Comparison of ENCODE assay signal across 33 cellular contexts in genomic region chr10:112990271-112990670, GRCh38. TPM values are rescaled to one million over a fixed set of nuclear protein-coding genes. Genes with fewer than 3 reads are reported as not detected.
DNase-seq lines count a peak whose midpoint lies in the region; ATAC-seq, FAIRE-seq and TF ChIP-seq lines count a peak whose summit lies in the region.
"Had no signal": no experiment of that assay in that cellular context is flagged by ENCODE, and none has a peak within 500 bp of the region (broad histone marks: within the 10 kb centered on the region; RNA-seq: fewer than 3 reads in every experiment).

No MANE protein-coding gene starts in this region.

- no peak overlapping the region for H3K27ac Mint-ChIP-seq in astrocyte (ENCODE audit: unreplicated experiment)
- H3K27ac Mint-ChIP-seq in CD14-positive monocyte: no peak overlapping the region
- H3K27ac Mint-ChIP-seq: activated naive CD8-positive, alpha-beta T cell treated with anti-CD3 and anti-CD28 coated beads for 36 hours; dendritic cell treated with granulocyte-macrophage colony-stimulating factor and Interleukin-4, amounts not matched to agents 40 ng/mL and 50 ng/mL, for 4 days; nephron had no signal

- TF ChIP-seq POLR2A in gastroesophageal sphincter (IDR thresholded peaks at IDR 0.05): no peak

- no peak for TF ChIP-seq EP300 in gastroesophageal sphincter (IDR thresholded peaks at IDR 0.05)

- H3K36me3 Mint-ChIP-seq in astrocyte (ENCODE audit: low read depth, unreplicated experiment) (peaks cover 12% of the 10 kb centered on the region), CD14-positive monocyte (peaks cover 27 to 45% of the 10 kb centered on the region in 2 donors)

- no peaks in the 10 kb centered on the region for H3K36me3 ChIP-seq in astrocyte (ENCODE audit: insufficient read depth, low read length)
- peaks cover 3 to 8% of the 10 kb centered on the region in 2 donors for H3K36me3 ChIP-seq in ascending aorta
- H3K36me3 ChIP-seq in gastroesophageal sphincter: peaks cover 0 to 4% of the 10 kb centered on the region in 2 donors
- H3K36me3 ChIP-seq: gastrocnemius medialis had no signal

- H3K4me3 Mint-ChIP-seq in astrocyte (ENCODE audit: unreplicated experiment) (no peak overlapping the region), CD14-positive monocyte (no peak overlapping the region)
- H3K4me3 Mint-ChIP-seq: activated naive CD8-positive, alpha-beta T cell treated with anti-CD3 and anti-CD28 coated beads for 36 hours; central memory CD8-positive, alpha-beta T cell; dendritic cell treated with granulocyte-macrophage colony-stimulating factor and Interleukin-4, amounts not matched to agents 40 ng/mL and 50 ng/mL, for 4 days; nephron had no signal

- H3K4me3 ChIP-seq in astrocyte (ENCODE audit: insufficient read depth, low read depth, low read length) (no peak overlapping the region), ascending aorta (no peak overlapping the region), gastroesophageal sphincter (no peak overlapping the region)
- H3K4me3 ChIP-seq: esophagus squamous epithelium, gastrocnemius medialis, K562, PC-9 had no signal

- H3K27ac ChIP-seq in astrocyte (ENCODE audit: low read depth, low read length) (no peak overlapping the region), ascending aorta (no peak overlapping the region), gastroesophageal sphincter (no peak overlapping the region)
- H3K27ac ChIP-seq: esophagus squamous epithelium, gastrocnemius medialis, PC-9, VCaP had no signal

- peaks cover 47% of the 10 kb centered on the region for H3K79me2 ChIP-seq in astrocyte (ENCODE audit: insufficient read depth, low read length)

- H3K9me3 ChIP-seq in astrocyte (ENCODE audit: insufficient read depth, low read depth, low read length) (no peaks in the 10 kb centered on the region), ascending aorta (no peaks in the 10 kb centered on the region), gastroesophageal sphincter (no peaks in the 10 kb centered on the region)
- H3K9me3 ChIP-seq: esophagus squamous epithelium, gastrocnemius medialis had no signal

- H3K4me2 ChIP-seq in astrocyte (ENCODE audit: low read length): no peak overlapping the region
- H3K4me2 ChIP-seq: PC-9 had no signal

- H3K27me3 Mint-ChIP-seq in astrocyte (ENCODE audit: low read depth, unreplicated experiment) (no peaks in the 10 kb centered on the region), CD14-positive monocyte (ENCODE audit: low read depth in 3 of 3) (peaks cover 2 to 12% (median 3%) of the 10 kb centered on the region in 3 donors)

- peak; percentile 16 for DNase-seq in A172 (ENCODE audit: low spot score)
- peak; percentile 10 for DNase-seq in M059J (ENCODE audit: low read depth)
- DNase-seq in astrocyte (ENCODE audit: low read depth): peak; percentile 15
- DNase-seq in iris pigment epithelial cell (ENCODE audit: low read depth): peak; percentile 42
- no peak for DNase-seq in CD14-positive monocyte (ENCODE audit: low spot score)
- DNase-seq in ascending aorta (ENCODE audit: low spot score in 2 of 2): no peak
- no peak for DNase-seq in SIG-M5 treated with dmso at 0.1 percent for 504 hours (lab: John Stamatoyannopoulos, UW; ENCODE audit: unreplicated experiment)
- DNase-seq: activated CD4-positive, alpha-beta T cell treated with anti-CD3 and anti-CD28 coated beads for 4 hours; activated CD8-positive, alpha-beta memory T cell treated with anti-CD3 and anti-CD28 coated beads for 24 hours; activated naive CD8-positive, alpha-beta T cell treated with anti-CD3 and anti-CD28 coated beads for 36 hours; activated T-cell treated with anti-CD3 and anti-CD28 coated beads for 4 hours; DND-41; esophagus squamous epithelium; gastrocnemius medialis; GOT3; hippocampal formation; left colon; NCI-H1417; NCI-H2081; NCI-H226; NCI-H526 treated with DMSO at 0.1 percent for 48 hours; PC-9; SHP77; stimulated activated naive CD4-positive, alpha-beta T cell treated with Interleukin-2 at 50 U/mL for 16 hours; SW 1271; T-helper 9 cell had no signal

- H3K4me1 ChIP-seq in astrocyte (ENCODE audit: insufficient read depth, low read length) (peaks cover 22% of the 10 kb centered on the region), ascending aorta (peaks cover 9 to 26% of the 10 kb centered on the region in 2 donors), gastroesophageal sphincter (peaks cover 0 to 70% (median 20%) of the 10 kb centered on the region in 3 donors)

- H4K20me1 ChIP-seq in astrocyte (ENCODE audit: insufficient read depth, low read length): peaks cover 73% of the 10 kb centered on the region

- no peak overlapping the region for H3K9ac ChIP-seq in astrocyte (ENCODE audit: low read length)

- H3K9me3 Mint-ChIP-seq in astrocyte (ENCODE audit: unreplicated experiment) (no peaks in the 10 kb centered on the region), CD14-positive monocyte (no peaks in the 10 kb centered on the region)
- H3K9me3 Mint-ChIP-seq: activated naive CD8-positive, alpha-beta T cell treated with anti-CD3 and anti-CD28 coated beads for 36 hours; central memory CD8-positive, alpha-beta T cell; dendritic cell treated with granulocyte-macrophage colony-stimulating factor and Interleukin-4, amounts not matched to agents 40 ng/mL and 50 ng/mL, for 4 days had no signal

- H3K4me1 Mint-ChIP-seq in astrocyte (ENCODE audit: low read depth, unreplicated experiment) (peaks cover 70% of the 10 kb centered on the region), CD14-positive monocyte (peaks cover 20% of the 10 kb centered on the region)

- ATAC-seq in gastroesophageal sphincter: no peak
- ATAC-seq: gastrocnemius medialis, K562, left colon had no signal

- intact Hi-C loops in CD14-positive monocyte (cut with micrococcal nuclease): no loop called here
- intact Hi-C loops in ascending aorta (cut with DNase I): no loop called here

- TF ChIP-seq CTCF in astrocyte (IDR thresholded peaks at IDR 0.05; ENCODE audit: insufficient read depth, low read depth, low read length) (no peak), CD14-positive monocyte (IDR thresholded peaks at IDR 0.05) (no peak), ascending aorta (IDR thresholded peaks at IDR 0.05) (no peak), gastroesophageal sphincter (IDR thresholded peaks at IDR 0.05) (no peak)

- H2AFZ ChIP-seq in astrocyte (ENCODE audit: low read depth, low read length): no peak overlapping the region
- H2AFZ ChIP-seq: PC-9 had no signal

- FAIRE-seq in astrocyte (lab: Jason Lieb, UNC): no peak
- FAIRE-seq: A204.1, K562 had no signal

- WGBS in gastroesophageal sphincter (ENCODE audit: low coverage in 1 of 2), 2 donors: 75 to 93% methylated on average over 2 to 8 of the region's 8 CpGs

- H3K27me3 ChIP-seq in astrocyte (ENCODE audit: insufficient read depth, low read length) (no peaks in the 10 kb centered on the region), ascending aorta (no peaks in the 10 kb centered on the region), gastroesophageal sphincter (no peaks in the 10 kb centered on the region)
- H3K27me3 ChIP-seq: esophagus squamous epithelium, gastrocnemius medialis had no signal

RNA-seq across cellular contexts. Expression of gene TCF7L2, which starts 40.2 kb away (rescaled TPM):
- total RNA-seq in A172 (2014; rRNA removed; shearing (Covaris generic)): 3.0 TPM in 2 replicates
- total RNA-seq in M059J (2014; rRNA removed; shearing (Covaris generic)): 0.34 and 2.6 TPM in 2 replicates
- total RNA-seq in astrocyte (52.1 and 52.4 TPM in 2 replicates), ascending aorta (8.2 TPM), gastroesophageal sphincter (10 to 100 TPM; 12.6 to 22.4 (median 20.2) TPM)
- 1 to 10 TPM; 2.1 to 6.1 TPM for polyA plus RNA-seq in CD14-positive monocyte

Comparison
In these comparisons a context has a peak if more than half of its experiments do, and no peak if none do; other contexts are left out.
1. DNase-seq: peak in A172 (single experiment), M059J (single experiment), astrocyte (single experiment) and iris pigment epithelial cell (single experiment); none in CD14-positive monocyte (single experiment), ascending aorta (0 of 2) and SIG-M5 treated with dmso at 0.1 percent for 504 hours (single experiment).